2 cellular contexts compared by ENCODE assay signal in the genomic region with DNA sequence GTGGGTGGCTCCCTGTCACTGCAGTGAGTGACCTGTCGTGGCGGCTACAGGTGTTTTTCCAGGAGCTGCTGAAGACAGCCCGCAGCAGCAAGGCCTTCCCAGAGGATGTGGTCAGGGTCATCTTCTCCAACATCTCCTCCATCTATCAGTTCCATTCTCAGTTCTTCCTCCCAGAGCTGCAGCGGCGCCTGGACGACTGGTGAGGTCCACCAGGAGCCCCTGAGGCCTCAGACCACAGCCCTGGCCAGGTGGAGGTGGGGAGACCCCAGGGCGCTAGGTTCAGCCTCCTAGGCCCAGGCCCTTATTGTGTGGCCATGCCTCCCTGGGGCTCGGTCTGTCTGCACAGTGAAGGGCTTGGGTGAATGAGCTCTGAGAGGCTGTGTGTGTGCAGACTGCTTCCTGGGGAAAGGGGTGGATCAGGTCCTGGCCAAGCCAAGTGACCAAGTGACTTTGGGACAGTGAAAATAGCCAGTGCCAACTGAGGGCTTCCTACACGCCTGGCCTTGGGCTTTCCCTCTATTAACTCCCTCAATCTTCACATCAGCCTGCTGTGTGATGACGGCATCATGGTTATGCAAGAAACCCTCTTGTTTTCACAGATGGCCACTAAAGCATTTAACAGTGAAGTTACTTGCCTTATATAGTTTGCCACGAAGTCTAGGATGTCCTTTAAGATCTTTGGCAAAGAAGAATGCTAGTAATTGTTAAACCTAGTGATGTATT.
TF ChIP-seq lines count a peak whose summit lies in the region.

No MANE protein-coding gene starts in this region.

TF ChIP-seq in IMR-90, 13 proteins besides CTCF, POLR2A, EP300 and RAD21:
- no peak for TF ChIP-seq RFX5 (IDR thresholded peaks at IDR 0.05; ENCODE audit: low read depth, low read length)
- peak; percentile 78 for TF ChIP-seq CEBPB (IDR thresholded peaks at IDR 0.05; ENCODE audit: low read depth, low read length)

TF ChIP-seq in K562, 482 proteins besides CTCF, POLR2A, EP300 and RAD21:
- TF ChIP-seq NCOA6 (IDR thresholded peaks at IDR 0.05) (no peak), TSC22D4 (tag; IDR thresholded peaks at IDR 0.05) (no peak), ZEB2 (IDR thresholded peaks at IDR 0.05) (no peak), FOXK2 (conservative IDR thresholded peaks at IDR 0.05 in 1 of 2, IDR thresholded peaks at IDR 0.05 in 1 of 2; ENCODE audit: low read depth in 2 of 2) (no peak), ZNF174 (CRISPR knock-in tag; IDR thresholded peaks at IDR 0.05) (no peak), MEF2D (tag; conservative IDR thresholded peaks at IDR 0.05; ENCODE audit: low read depth) (no peak), ATF7 (IDR thresholded peaks at IDR 0.05) (0 out of 2 replicates have a peak, but pooled peaks have one; percentile 21), CREM (IDR thresholded peaks at IDR 0.05; ENCODE audit: low read depth) (peak; percentile 26; the same call in 1 of the 2 replicates), BACH1 (tag; IDR thresholded peaks at IDR 0.05) (no peak), CEBPB (tag; IDR thresholded peaks at IDR 0.05) (peak; percentile 80), CEBPG (CRISPR knock-in tag; IDR thresholded peaks at IDR 0.05) (peak; percentile 44; the same call in 1 of the 2 replicates), CEBPG (tag; conservative IDR thresholded peaks at IDR 0.05 in 1 of 2, IDR thresholded peaks at IDR 0.05 in 1 of 2) (peak; percentile 51 to 66; a peak in 2 of 4 replicates)
- TF ChIP-seq, protein P1, sequence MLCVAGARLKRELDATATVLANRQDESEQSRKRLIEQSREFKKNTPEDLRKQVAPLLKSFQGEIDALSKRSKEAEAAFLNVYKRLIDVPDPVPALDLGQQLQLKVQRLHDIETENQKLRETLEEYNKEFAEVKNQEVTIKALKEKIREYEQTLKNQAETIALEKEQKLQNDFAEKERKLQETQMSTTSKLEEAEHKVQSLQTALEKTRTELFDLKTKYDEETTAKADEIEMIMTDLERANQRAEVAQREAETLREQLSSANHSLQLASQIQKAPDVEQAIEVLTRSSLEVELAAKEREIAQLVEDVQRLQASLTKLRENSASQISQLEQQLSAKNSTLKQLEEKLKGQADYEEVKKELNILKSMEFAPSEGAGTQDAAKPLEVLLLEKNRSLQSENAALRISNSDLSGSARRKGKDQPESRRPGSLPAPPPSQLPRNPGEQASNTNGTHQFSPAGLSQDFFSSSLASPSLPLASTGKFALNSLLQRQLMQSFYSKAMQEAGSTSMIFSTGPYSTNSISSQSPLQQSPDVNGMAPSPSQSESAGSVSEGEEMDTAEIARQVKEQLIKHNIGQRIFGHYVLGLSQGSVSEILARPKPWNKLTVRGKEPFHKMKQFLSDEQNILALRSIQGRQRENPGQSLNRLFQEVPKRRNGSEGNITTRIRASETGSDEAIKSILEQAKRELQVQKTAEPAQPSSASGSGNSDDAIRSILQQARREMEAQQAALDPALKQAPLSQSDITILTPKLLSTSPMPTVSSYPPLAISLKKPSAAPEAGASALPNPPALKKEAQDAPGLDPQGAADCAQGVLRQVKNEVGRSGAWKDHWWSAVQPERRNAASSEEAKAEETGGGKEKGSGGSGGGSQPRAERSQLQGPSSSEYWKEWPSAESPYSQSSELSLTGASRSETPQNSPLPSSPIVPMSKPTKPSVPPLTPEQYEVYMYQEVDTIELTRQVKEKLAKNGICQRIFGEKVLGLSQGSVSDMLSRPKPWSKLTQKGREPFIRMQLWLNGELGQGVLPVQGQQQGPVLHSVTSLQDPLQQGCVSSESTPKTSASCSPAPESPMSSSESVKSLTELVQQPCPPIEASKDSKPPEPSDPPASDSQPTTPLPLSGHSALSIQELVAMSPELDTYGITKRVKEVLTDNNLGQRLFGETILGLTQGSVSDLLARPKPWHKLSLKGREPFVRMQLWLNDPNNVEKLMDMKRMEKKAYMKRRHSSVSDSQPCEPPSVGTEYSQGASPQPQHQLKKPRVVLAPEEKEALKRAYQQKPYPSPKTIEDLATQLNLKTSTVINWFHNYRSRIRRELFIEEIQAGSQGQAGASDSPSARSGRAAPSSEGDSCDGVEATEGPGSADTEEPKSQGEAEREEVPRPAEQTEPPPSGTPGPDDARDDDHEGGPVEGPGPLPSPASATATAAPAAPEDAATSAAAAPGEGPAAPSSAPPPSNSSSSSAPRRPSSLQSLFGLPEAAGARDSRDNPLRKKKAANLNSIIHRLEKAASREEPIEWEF (CRISPR knock-in tag; IDR thresholded peaks at IDR 0.05) = no peak
- TF ChIP-seq, protein P2, sequence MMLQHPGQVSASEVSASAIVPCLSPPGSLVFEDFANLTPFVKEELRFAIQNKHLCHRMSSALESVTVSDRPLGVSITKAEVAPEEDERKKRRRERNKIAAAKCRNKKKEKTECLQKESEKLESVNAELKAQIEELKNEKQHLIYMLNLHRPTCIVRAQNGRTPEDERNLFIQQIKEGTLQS (IDR thresholded peaks at IDR 0.05) = peak; percentile 75
- TF ChIP-seq, protein P2 (CRISPR knock-in tag; conservative IDR thresholded peaks at IDR 0.05) = no peak
